Comparison of ENCODE assay signal across 21 cellular contexts in genomic region chr14:29310210-29310609, GRCh38.
"Had no signal": no experiment of that assay in that cellular context is flagged by ENCODE, and none has a peak within 500 bp of the region (broad histone marks: within the 10 kb centered on the region; RNA-seq: fewer than 3 reads in every experiment).

No MANE protein-coding gene starts in this region.

- DNase-seq: effector CD4-positive, alpha-beta T cell; endodermal cell; erythroblast; head of caudate nucleus; kidney; left cardiac atrium; left ventricle myocardium inferior; lower lobe of right lung; natural killer cell; posterior cingulate gyrus; sigmoid colon; stimulated activated CD4-positive, alpha-beta T cell treated with anti-CD3 and anti-CD28 coated beads, Interleukin-2, amount 100 ng/mL, for 48 hours; stimulated activated naive CD4-positive, alpha-beta T cell treated with Interleukin-2 at 50 U/mL for 16 hours; trophoblast cell had no signal

- H3K27ac Mint-ChIP-seq: endodermal cell, memory B cell, mesothelial cell of epicardium, natural killer cell had no signal

- H3K36me3 ChIP-seq: left ventricle myocardium inferior, lower lobe of right lung, right atrium auricular region, sigmoid colon had no signal

- H3K9me3 Mint-ChIP-seq: endodermal cell, mesothelial cell of epicardium, neural crest cell had no signal

- H2AFZ ChIP-seq: hepatocyte had no signal

- H3K4me3 Mint-ChIP-seq: endodermal cell, memory B cell, mesothelial cell of epicardium, natural killer cell, neural crest cell had no signal

- H3K4me1 ChIP-seq: foreskin keratinocyte, left ventricle myocardium inferior, lower lobe of right lung, right atrium auricular region, sigmoid colon had no signal

- H3K27me3 ChIP-seq: foreskin keratinocyte, hepatocyte, right atrium auricular region, sigmoid colon had no signal

- H3K4me2 ChIP-seq: hepatocyte, smooth muscle cell had no signal

- H3K36me3 Mint-ChIP-seq: memory B cell, mesothelial cell of epicardium, natural killer cell had no signal

- H3K4me3 ChIP-seq: hepatocyte, left ventricle myocardium inferior, lower lobe of right lung, right atrium auricular region, sigmoid colon, smooth muscle cell had no signal

- H3K9me3 ChIP-seq: left ventricle myocardium inferior, lower lobe of right lung, right atrium auricular region, sigmoid colon had no signal

- H3K4me1 Mint-ChIP-seq: endodermal cell, memory B cell, mesothelial cell of epicardium, natural killer cell, neural crest cell had no signal

- H3K27me3 Mint-ChIP-seq: memory B cell had no signal

- H3K27ac ChIP-seq: foreskin keratinocyte, hepatocyte, left ventricle myocardium inferior, lower lobe of right lung, right atrium auricular region, sigmoid colon had no signal

- H3K79me2 ChIP-seq: hepatocyte had no signal

- ATAC-seq: left cardiac atrium, lower lobe of right lung, natural killer cell had no signal
